26 cellular contexts compared by ENCODE assay signal in the genomic region with DNA sequence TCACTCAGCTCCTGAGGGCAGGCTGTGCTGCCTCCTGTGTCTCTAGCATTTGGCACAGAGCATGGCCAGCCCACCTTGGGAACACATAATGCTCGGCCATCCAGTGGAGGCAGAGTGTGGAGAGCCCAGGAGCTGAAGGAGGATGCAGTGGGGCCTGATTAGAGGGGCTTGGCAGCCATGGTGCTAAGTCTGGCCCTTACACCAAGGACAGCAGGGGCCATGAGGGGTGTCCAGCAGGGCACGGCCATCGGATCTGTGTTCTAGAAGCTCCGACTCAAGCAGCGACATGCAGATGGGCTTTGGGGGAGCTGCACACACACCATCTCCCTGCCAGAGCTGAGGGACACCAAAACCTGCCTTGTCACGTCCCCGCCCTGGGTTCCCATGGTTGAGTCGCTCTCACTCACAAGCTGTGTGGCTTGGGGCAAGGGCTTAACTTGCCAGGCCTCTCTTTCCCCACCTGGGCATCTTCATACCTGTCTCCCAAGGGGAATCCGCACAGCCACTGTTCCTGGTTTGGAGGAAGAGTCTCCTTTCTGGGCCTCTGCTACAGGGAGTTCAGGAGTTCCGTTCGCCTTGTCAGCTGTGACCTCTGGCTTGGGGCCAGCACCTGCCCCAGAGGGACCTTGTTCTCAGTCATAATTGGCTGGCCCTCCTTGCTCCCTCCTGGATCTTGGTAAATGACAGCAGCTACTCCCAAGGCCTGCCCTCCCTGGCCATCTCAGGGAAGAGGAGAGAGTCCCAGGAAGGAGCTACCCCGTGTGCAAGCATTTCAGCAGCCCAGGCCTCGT. TPM values are rescaled to one million over a fixed set of nuclear protein-coding genes. Genes with fewer than 3 reads are reported as not detected.
DNase-seq lines count a peak whose midpoint lies in the region; ATAC-seq, FAIRE-seq and TF ChIP-seq lines count a peak whose summit lies in the region.
"Had no signal": no experiment of that assay in that cellular context is flagged by ENCODE, and none has a peak within 500 bp of the region (broad histone marks: within the 10 kb centered on the region; RNA-seq: fewer than 3 reads in every experiment).

No MANE protein-coding gene starts in this region.

- peak; percentile 61 for DNase-seq in BE2C
- DNase-seq in Calu3: peak; percentile 22
- DNase-seq in SJCRH30: peak; percentile 53 to 60
- DNase-seq in kidney tubule cell (ENCODE audit: low spot score): peak; percentile 6
- DNase-seq in activated naive CD8-positive, alpha-beta T cell treated with anti-CD3 and anti-CD28 coated beads, Interleukin-2, amount 50 U/mL, for 24 hours: no peak
- DNase-seq in urothelium cell line (ENCODE audit: low spot score): no peak
- no peak for DNase-seq in natural killer cell
- DNase-seq in stimulated activated CD4-positive, alpha-beta T cell treated with anti-CD3 and anti-CD28 coated beads, Interleukin-12 subunit alpha, Interleukin-12 subunit beta, amount 100 ng/mL, for 4 hours: no peak
- DNase-seq: activated B cell treated with CpG ODN at 0.5 μM for 24 hours; activated CD8-positive, alpha-beta T cell treated with anti-CD3 and anti-CD28 coated beads for 36 hours; activated naive CD4-positive, alpha-beta T cell treated with anti-CD3 and anti-CD28 coated beads, Interleukin-2, amount 50 U/mL, for 16 hours; activated T-cell treated with anti-CD3 and anti-CD28 coated beads, Interleukin-2, amount 50 U/mL, for 48 hours; CD8-positive, alpha-beta memory T cell; effector CD8-positive, alpha-beta T cell; esophagus squamous epithelium; Karpas-422; NCI-H1048; NCI-H524 treated with DMSO at 0.1 percent for 48 hours; SHP77 treated with DMSO at 0.1 percent for 48 hours; spleen; stimulated activated CD4-positive, alpha-beta T cell treated with anti-CD3 and anti-CD28 coated beads, Interleukin-4, amount 100 ng/mL, for 4 hours; upper lobe of right lung had no signal

- H3K4me1 Mint-ChIP-seq in Calu3 (ENCODE audit: low read depth, unreplicated experiment) (peaks cover 36% of the 10 kb centered on the region), natural killer cell (no peaks in the 10 kb centered on the region)
- H3K4me1 Mint-ChIP-seq in activated naive CD8-positive, alpha-beta T cell treated with anti-CD3 and anti-CD28 coated beads, Interleukin-2, amount 50 U/mL, for 24 hours: no peaks in the 10 kb centered on the region
- H3K4me1 Mint-ChIP-seq: activated B cell treated with CpG ODN at 0.5 μM for 24 hours; CD8-positive, alpha-beta memory T cell had no signal

- peaks cover 25% of the 10 kb centered on the region for H3K36me3 Mint-ChIP-seq in Calu3 (ENCODE audit: insufficient read depth, unreplicated experiment)
- no peaks in the 10 kb centered on the region for H3K36me3 Mint-ChIP-seq in activated naive CD8-positive, alpha-beta T cell treated with anti-CD3 and anti-CD28 coated beads, Interleukin-2, amount 50 U/mL, for 24 hours (ENCODE audit: low read depth)
- H3K36me3 Mint-ChIP-seq in natural killer cell: no peaks in the 10 kb centered on the region
- H3K36me3 Mint-ChIP-seq: natural killer cell treated with Interleukin-12 subunit alpha and Interleukin-12 subunit beta and Interleukin-15 and Interleukin-18, amount 100 ng/mL, for 72 hours had no signal

- peaks cover 18% of the 10 kb centered on the region for H3K4me1 ChIP-seq in BE2C
- H3K4me1 ChIP-seq in SJCRH30: peaks cover 11% of the 10 kb centered on the region
- H3K4me1 ChIP-seq: spleen had no signal

- no peaks in the 10 kb centered on the region for H3K36me3 ChIP-seq in BE2C
- no peaks in the 10 kb centered on the region for H3K36me3 ChIP-seq in SJCRH30
- H3K36me3 ChIP-seq: esophagus squamous epithelium, spleen, upper lobe of right lung had no signal

- H3K4me3 ChIP-seq in BE2C (ENCODE audit: low read depth, low read length): no peak overlapping the region
- no peak overlapping the region for H3K4me3 ChIP-seq in SJCRH30
- H3K4me3 ChIP-seq: esophagus squamous epithelium, spleen, upper lobe of right lung had no signal

- no peak overlapping the region for H3K27ac Mint-ChIP-seq in Calu3 (ENCODE audit: unreplicated experiment)
- H3K27ac Mint-ChIP-seq in activated naive CD8-positive, alpha-beta T cell treated with anti-CD3 and anti-CD28 coated beads, Interleukin-2, amount 50 U/mL, for 24 hours: no peak overlapping the region
- H3K27ac Mint-ChIP-seq in natural killer cell: no peak overlapping the region
- H3K27ac Mint-ChIP-seq: activated B cell treated with CpG ODN at 0.5 μM for 24 hours; activated CD8-positive, alpha-beta T cell treated with anti-CD3 and anti-CD28 coated beads for 36 hours; natural killer cell treated with Interleukin-12 subunit alpha and Interleukin-12 subunit beta and Interleukin-15 and Interleukin-18, amount 100 ng/mL, for 72 hours; T-helper 1 cell treated with Interleukin-12 subunit alpha and Interleukin-12 subunit beta and Interleukin-4 antibody, amounts not matched to agents 30 μg/mL and 1 μg/mL, for 36 hours had no signal

- no peak for FAIRE-seq in urothelium cell line (lab: Jason Lieb, UNC)
- FAIRE-seq: H54 had no signal

- CTCF ChIA-PET in Calu3 (lab: Charles Lee): interaction anchor here (1.1 kb wide), 1 partner anchor 11 kb away, joined by 3 read pairs; no protein-coding TSS in a partner anchor

- H3K4me3 Mint-ChIP-seq in Calu3 (ENCODE audit: low read depth, unreplicated experiment) (no peak overlapping the region), natural killer cell (no peak overlapping the region)
- H3K4me3 Mint-ChIP-seq in activated naive CD8-positive, alpha-beta T cell treated with anti-CD3 and anti-CD28 coated beads, Interleukin-2, amount 50 U/mL, for 24 hours: no peak overlapping the region
- H3K4me3 Mint-ChIP-seq: activated B cell treated with CpG ODN at 0.5 μM for 24 hours; activated CD8-positive, alpha-beta T cell treated with anti-CD3 and anti-CD28 coated beads for 36 hours; CD8-positive, alpha-beta memory T cell; natural killer cell treated with Interleukin-12 subunit alpha and Interleukin-12 subunit beta and Interleukin-15 and Interleukin-18, amount 100 ng/mL, for 72 hours; T-helper 1 cell treated with Interleukin-12 subunit alpha and Interleukin-12 subunit beta and Interleukin-4 antibody, amounts not matched to agents 30 μg/mL and 1 μg/mL, for 36 hours had no signal

- no peak overlapping the region for H3K27ac ChIP-seq in SJCRH30
- H3K27ac ChIP-seq: spleen, upper lobe of right lung had no signal

- no TSS peak for BruUV-seq in Calu3 (replicated peaks; lab: Mats Ljungman, UMichigan)

- H3K9me3 ChIP-seq in BE2C (no peaks in the 10 kb centered on the region), SJCRH30 (replicated peaks) (no peaks in the 10 kb centered on the region)
- H3K9me3 ChIP-seq: esophagus squamous epithelium, spleen, upper lobe of right lung had no signal

- H3K27me3 Mint-ChIP-seq in Calu3 (ENCODE audit: unreplicated experiment): no peaks in the 10 kb centered on the region
- no peaks in the 10 kb centered on the region for H3K27me3 Mint-ChIP-seq in activated naive CD8-positive, alpha-beta T cell treated with anti-CD3 and anti-CD28 coated beads, Interleukin-2, amount 50 U/mL, for 24 hours
- no peaks in the 10 kb centered on the region for H3K27me3 Mint-ChIP-seq in natural killer cell (ENCODE audit: low read depth in 2 of 2)
- H3K27me3 Mint-ChIP-seq: activated CD8-positive, alpha-beta T cell treated with anti-CD3 and anti-CD28 coated beads for 36 hours; natural killer cell treated with Interleukin-12 subunit alpha and Interleukin-12 subunit beta and Interleukin-15 and Interleukin-18, amount 100 ng/mL, for 72 hours had no signal

- H3K9me3 Mint-ChIP-seq in Calu3 (ENCODE audit: low read depth, unreplicated experiment) (peaks cover 3% of the 10 kb centered on the region), natural killer cell (no peaks in the 10 kb centered on the region)
- no peaks in the 10 kb centered on the region for H3K9me3 Mint-ChIP-seq in activated naive CD8-positive, alpha-beta T cell treated with anti-CD3 and anti-CD28 coated beads, Interleukin-2, amount 50 U/mL, for 24 hours
- H3K9me3 Mint-ChIP-seq: activated B cell treated with CpG ODN at 0.5 μM for 24 hours; activated CD8-positive, alpha-beta T cell treated with anti-CD3 and anti-CD28 coated beads for 36 hours; CD8-positive, alpha-beta memory T cell; natural killer cell treated with Interleukin-12 subunit alpha and Interleukin-12 subunit beta and Interleukin-15 and Interleukin-18, amount 100 ng/mL, for 72 hours; T-helper 1 cell treated with Interleukin-12 subunit alpha and Interleukin-12 subunit beta and Interleukin-4 antibody, amounts not matched to agents 30 μg/mL and 1 μg/mL, for 36 hours had no signal

- ATAC-seq in activated naive CD8-positive, alpha-beta T cell treated with anti-CD3 and anti-CD28 coated beads, Interleukin-2, amount 50 U/mL, for 24 hours: no peak
- no peak for ATAC-seq in natural killer cell
- ATAC-seq: activated CD8-positive, alpha-beta T cell treated with anti-CD3 and anti-CD28 coated beads for 36 hours; upper lobe of right lung had no signal

- intact Hi-C loops in Calu3 (cut with micrococcal nuclease; ENCODE audit: unreplicated experiment) (loop anchor here (5.0 kb wide), 1 partner anchor 133 kb away; no protein-coding TSS in a partner anchor), natural killer cell (cut with micrococcal nuclease) (no loop called here)

- no peak for TF ChIP-seq CTCF in BE2C (IDR thresholded peaks at IDR 0.05; ENCODE audit: low read depth, low read length)
- TF ChIP-seq CTCF in Calu3 (IDR thresholded peaks at IDR 0.05; ENCODE audit: unreplicated experiment): no peak
- TF ChIP-seq CTCF in natural killer cell (IDR thresholded peaks at IDR 0.05): no peak

- H3K27me3 ChIP-seq in BE2C (no peaks in the 10 kb centered on the region), SJCRH30 (no peaks in the 10 kb centered on the region)
- H3K27me3 ChIP-seq: esophagus squamous epithelium, spleen, upper lobe of right lung had no signal

RNA-seq across cellular contexts. Expression of a gene that starts 1.3 kb away (rescaled TPM):
- polyA plus RNA-seq in BE2C (2012; ENCODE audit: insufficient read depth, insufficient read length, low read depth): 1.1 TPM
- total RNA-seq in Calu3 (2022) (0.47 and 0.85 TPM in 2 replicates), natural killer cell (10 to 100 TPM; 25.9 to 53.2 (median 30.8) TPM)
- total RNA-seq in SJCRH30 (2014; rRNA removed; shearing (Covaris generic)): 0.41 and 0.73 TPM in 2 replicates
- total RNA-seq: activated B cell treated with CpG ODN at 0.5 μM for 24 hours, kidney epithelial cell had no signal

Comparison
In these comparisons a context has a peak if more than half of its experiments do, and no peak if none do; other contexts are left out.
1. DNase-seq: peak in BE2C (single experiment), Calu3 (single experiment), SJCRH30 (2 of 2) and kidney tubule cell (single experiment); none in activated naive CD8-positive, alpha-beta T cell treated with anti-CD3 and anti-CD28 coated beads, Interleukin-2, amount 50 U/mL, for 24 hours (single experiment), urothelium cell line (single experiment), natural killer cell (single experiment) and stimulated activated CD4-positive, alpha-beta T cell treated with anti-CD3 and anti-CD28 coated beads, Interleukin-12 subunit alpha, Interleukin-12 subunit beta, amount 100 ng/mL, for 4 hours (single experiment).
2. RNA of a gene that starts 1.3 kb away (total RNA-seq): 25.9 to 53.2 TPM in natural killer cell; 0.47 to 0.85 TPM in Calu3 and 0.41 to 0.73 TPM in SJCRH30; every median in the first group is over 10 times any median in the second.